15 cellular contexts compared by ENCODE assay signal in genomic region chrX:41863343-41864203, GRCh38. TPM values are rescaled to one million over a fixed set of nuclear protein-coding genes. Genes with fewer than 3 reads are reported as not detected.
DNase-seq lines count a peak whose midpoint lies in the region; ATAC-seq and TF ChIP-seq lines count a peak whose summit lies in the region.
"Had no signal": no experiment of that assay in that cellular context is flagged by ENCODE, and none has a peak within 500 bp of the region (broad histone marks: within the 10 kb centered on the region; RNA-seq: fewer than 3 reads in every experiment).

No MANE protein-coding gene starts in this region.

- H4K20me1 ChIP-seq in DND-41 (ENCODE audit: insufficient read depth, low read length) = peaks cover 19% of the 10 kb centered on the region; the same call in 1 of the 2 replicates
- H4K20me1 ChIP-seq in SU-DHL-6 (ENCODE audit: low read depth, low read length) = no peaks in the 10 kb centered on the region

- TF ChIP-seq CTCF in DND-41 (IDR thresholded peaks at IDR 0.05; ENCODE audit: borderline replicate concordance, extremely low read depth, low read length, poor library complexity, severe bottlenecking) = peak; percentile 22
- TF ChIP-seq CTCF in SU-DHL-6 (IDR thresholded peaks at IDR 0.05; ENCODE audit: insufficient read depth, low read length, poor library complexity, severe bottlenecking) = peak; percentile 12
- TF ChIP-seq CTCF in fibroblast of villous mesenchyme (IDR thresholded peaks at IDR 0.05; ENCODE audit: insufficient read depth, low read depth, low read length) = peak; percentile 5

- H3K27ac ChIP-seq in DND-41 (ENCODE audit: low read length) (no peak overlapping the region), SU-DHL-6 (ENCODE audit: low read depth, low read length) (no peak overlapping the region)
- H3K27ac ChIP-seq: upper lobe of left lung had no signal

- H3K9me3 ChIP-seq in DND-41 (ENCODE audit: insufficient read depth, low read length, severe bottlenecking) = no peaks in the 10 kb centered on the region
- no peaks in the 10 kb centered on the region for H3K9me3 ChIP-seq in SU-DHL-6 (ENCODE audit: insufficient read depth, low read length)
- H3K9me3 ChIP-seq: upper lobe of left lung had no signal

- H3K79me2 ChIP-seq in DND-41 (ENCODE audit: insufficient read depth, low read length) = peaks cover 95% of the 10 kb centered on the region
- H3K79me2 ChIP-seq in SU-DHL-6 (ENCODE audit: insufficient read depth, low read length) = peaks cover 32% of the 10 kb centered on the region; the same call in 1 of the 2 replicates

- no peak overlapping the region for H3K4me3 ChIP-seq in DND-41 (ENCODE audit: low read depth in 1 of 2, low read length in 2 of 2)
- no peak overlapping the region for H3K4me3 ChIP-seq in SU-DHL-6 (ENCODE audit: insufficient read depth, low read length, poor library complexity, severe bottlenecking)
- H3K4me3 ChIP-seq in fibroblast of villous mesenchyme (ENCODE audit: low read depth, low read length) = no peak overlapping the region
- H3K4me3 ChIP-seq: upper lobe of left lung had no signal

- H3K27me3 ChIP-seq in DND-41 (ENCODE audit: insufficient read depth, low read length, poor library complexity) (no peaks in the 10 kb centered on the region), SU-DHL-6 (ENCODE audit: low read length) (no peaks in the 10 kb centered on the region)
- H3K27me3 ChIP-seq: upper lobe of left lung had no signal

- DNase-seq in NCI-H1417 (lab: John Stamatoyannopoulos, UW) = peak in 2 of 3 experiments; percentile 16 to 67
- DNase-seq in NCI-H1417 treated with DMSO at 0.1 percent for 48 hours (lab: John Stamatoyannopoulos, UW) = no peak
- DNase-seq in DND-41 = no peak
- no peak for DNase-seq in fibroblast of villous mesenchyme (ENCODE audit: low read depth)
- no peak for DNase-seq in medulla oblongata (ENCODE audit: extremely low spot score)
- no peak for DNase-seq in NCI-H146 (lab: John Stamatoyannopoulos, UW)
- DNase-seq in MV-4-11 (lab: John Stamatoyannopoulos, UW) = no peak
- DNase-seq: activated CD4-positive, alpha-beta T cell treated with anti-CD3 and anti-CD28 coated beads for 1 hour; DMS153; IMR-90; NCI-H1930; posterior cingulate gyrus; stimulated activated CD8-positive, alpha-beta memory T cell treated with anti-CD3 and anti-CD28 coated beads, Interleukin-4, amount 100 ng/mL, for 48 hours; upper lobe of left lung had no signal

- H2AFZ ChIP-seq in DND-41 (ENCODE audit: low read depth, low read length) = no peak overlapping the region
- no peak overlapping the region for H2AFZ ChIP-seq in SU-DHL-6 (ENCODE audit: low read depth, low read length, severe bottlenecking)

- H3K4me1 ChIP-seq in DND-41 (ENCODE audit: insufficient read depth, low read length) = 0 out of 2 replicates have a peak, but pooled peaks cover 2% of the 10 kb centered on the region
- H3K4me1 ChIP-seq: upper lobe of left lung had no signal

- no peak overlapping the region for H3K9ac ChIP-seq in DND-41 (ENCODE audit: low read depth, low read length)
- H3K9ac ChIP-seq in SU-DHL-6 (ENCODE audit: low read length) = no peak overlapping the region

- H3K9me2 ChIP-seq in SU-DHL-6 (replicated peaks; ENCODE audit: insufficient read depth, low read length) = no peaks in the 10 kb centered on the region

- H3F3A ChIP-seq in SU-DHL-6 (ENCODE audit: insufficient read depth) = no peaks in the 10 kb centered on the region

- ATAC-seq in DND-41 (ENCODE audit: insufficient read depth, low read depth) = no peak

- H3K4me2 ChIP-seq in DND-41 (ENCODE audit: insufficient read depth, low read length) = no peak overlapping the region
- no peak overlapping the region for H3K4me2 ChIP-seq in SU-DHL-6 (ENCODE audit: low read depth, low read length, poor library complexity, severe bottlenecking)

- H3K36me3 ChIP-seq in DND-41 (ENCODE audit: insufficient read depth, low read length) = no peaks in the 10 kb centered on the region
- no peaks in the 10 kb centered on the region for H3K36me3 ChIP-seq in SU-DHL-6 (ENCODE audit: low read length)
- H3K36me3 ChIP-seq: upper lobe of left lung had no signal

RNA-seq across cellular contexts. Expression of gene CASK, which starts 59.8 kb away (rescaled TPM):
- total RNA-seq in fibroblast of villous mesenchyme = 50.3 and 65.6 TPM in 2 replicates

Comparison
In these comparisons a context has a peak if more than half of its experiments do, and no peak if none do; other contexts are left out.
1. DNase-seq: peak in NCI-H1417 (2 of 3); none in NCI-H1417 treated with DMSO at 0.1 percent for 48 hours (single experiment), DND-41 (single experiment), fibroblast of villous mesenchyme (single experiment), medulla oblongata (single experiment), NCI-H146 (single experiment) and MV-4-11 (single experiment).
2. Peak in every context shown above with its lines, with median percentiles within 50 percentile points of each other: CTCF ChIP-seq.